8 cellular contexts compared by ENCODE assay signal in the genomic region with DNA sequence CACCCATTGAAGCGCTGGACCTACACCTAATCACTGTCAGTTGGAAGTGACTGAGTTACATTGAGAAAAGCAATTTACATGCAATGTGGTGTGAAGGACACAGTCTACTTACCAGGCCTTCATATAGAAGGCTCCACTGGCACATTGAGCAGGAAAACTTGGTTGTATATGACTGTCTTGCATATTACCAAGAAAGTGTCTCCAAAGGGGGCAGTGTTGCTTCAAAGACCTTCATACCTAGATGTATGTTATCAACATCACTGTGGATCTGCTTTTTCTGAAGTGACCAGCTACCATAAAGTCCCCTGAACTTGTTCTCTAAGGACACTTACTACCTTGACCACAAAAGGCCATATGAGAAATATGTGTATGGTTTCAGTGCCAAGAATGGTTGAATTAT.
A peak's percentile ranks its signal among the peaks of the same experiment; 100 is the strongest.
DNase-seq lines count a peak whose midpoint lies in the region; ATAC-seq and TF ChIP-seq lines count a peak whose summit lies in the region.

No MANE protein-coding gene starts in this region.

- H3K36me3 ChIP-seq in SU-DHL-6 (ENCODE audit: low read length) (no peaks in the 10 kb centered on the region), hepatocyte (replicated peaks; ENCODE audit: insufficient read depth, low read depth) (no peaks in the 10 kb centered on the region)

- H3K27ac ChIP-seq in SU-DHL-6 (ENCODE audit: low read depth, low read length) (no peak overlapping the region), hepatocyte (no peak overlapping the region)

- ATAC-seq in GM19372 (IDR thresholded peaks at IDR 0.05; ENCODE audit: low read depth, unreplicated experiment) (peak; percentile 52), GM21717 (IDR thresholded peaks at IDR 0.05; ENCODE audit: unreplicated experiment) (no peak), HG03025 (IDR thresholded peaks at IDR 0.05; ENCODE audit: low FRiP score, unreplicated experiment) (no peak)

- H3K9ac ChIP-seq in SU-DHL-6 (ENCODE audit: low read length), result no peak overlapping the region

- no peak for DNase-seq in GM10248 (ENCODE audit: extremely low spot score)
- DNase-seq in hepatocyte (ENCODE audit: low spot score), result peak; percentile 16
- no peak for DNase-seq in SHP77 (lab: John Stamatoyannopoulos, UW)
- no peak for DNase-seq in NCI-H774 (lab: John Stamatoyannopoulos, UW)

- POLR2A ChIA-PET in GM10248 (lab: Yijun Ruan, JAX), result no interaction called here

- no peaks in the 10 kb centered on the region for H3K9me2 ChIP-seq in SU-DHL-6 (replicated peaks; ENCODE audit: insufficient read depth, low read length)
- H3K9me2 ChIP-seq in hepatocyte (replicated peaks; ENCODE audit: insufficient read depth), result no peaks in the 10 kb centered on the region

- CTCF ChIA-PET in GM10248 (lab: Yijun Ruan, JAX), result interaction anchor here (0.8 to 1.9 kb wide), 4 partner anchors 16 to 137 kb away, joined by 3 to 11 read pairs (median 3); no protein-coding TSS in a partner anchor

- H4K20me1 ChIP-seq in SU-DHL-6 (ENCODE audit: low read depth, low read length) (no peaks in the 10 kb centered on the region), hepatocyte (ENCODE audit: insufficient read depth, poor library complexity, severe bottlenecking) (no peaks in the 10 kb centered on the region)

- H3K4me1 ChIP-seq in hepatocyte (ENCODE audit: insufficient read depth), result no peaks in the 10 kb centered on the region

- peak; percentile 7 for TF ChIP-seq CTCF in GM10248 (IDR thresholded peaks at IDR 0.05; ENCODE audit: control extremely low read depth, extremely low read depth, low read depth, missing control alignments)
- TF ChIP-seq CTCF in SU-DHL-6 (IDR thresholded peaks at IDR 0.05; ENCODE audit: insufficient read depth, low read length, poor library complexity, severe bottlenecking), result peak; percentile 52
- no peak for TF ChIP-seq CTCF in hepatocyte (IDR thresholded peaks at IDR 0.05; ENCODE audit: poor library complexity)

- no peak overlapping the region for H3K4me2 ChIP-seq in SU-DHL-6 (ENCODE audit: low read depth, low read length, poor library complexity, severe bottlenecking)
- H3K4me2 ChIP-seq in hepatocyte, result no peak overlapping the region

- H3K27me3 ChIP-seq in SU-DHL-6 (ENCODE audit: low read length) (no peaks in the 10 kb centered on the region), hepatocyte (no peaks in the 10 kb centered on the region)

- H2AFZ ChIP-seq in SU-DHL-6 (ENCODE audit: low read depth, low read length, severe bottlenecking), result no peak overlapping the region
- H2AFZ ChIP-seq in hepatocyte, result no peak overlapping the region

- H3K9me3 ChIP-seq in SU-DHL-6 (ENCODE audit: insufficient read depth, low read length), result no peaks in the 10 kb centered on the region
- no peaks in the 10 kb centered on the region for H3K9me3 ChIP-seq in hepatocyte (ENCODE audit: low read depth)

- WGBS in hepatocyte (ENCODE audit: low lambda C conversion rate, missing lambda C conversion rate), result 96% methylated on average over 1 of the region's 1 CpG

- H3F3A ChIP-seq in SU-DHL-6 (ENCODE audit: insufficient read depth), result no peaks in the 10 kb centered on the region

- H3K4me3 ChIP-seq in SU-DHL-6 (ENCODE audit: insufficient read depth, low read length, poor library complexity, severe bottlenecking), result no peak overlapping the region
- H3K4me3 ChIP-seq in hepatocyte, result no peak overlapping the region

- H3K79me2 ChIP-seq in SU-DHL-6 (ENCODE audit: insufficient read depth, low read length) (no peaks in the 10 kb centered on the region), hepatocyte (no peaks in the 10 kb centered on the region)
